ENCODE assay signal across 24 cellular contexts in genomic region chr3:149511040-149511626, GRCh38. TPM values are rescaled to one million over a fixed set of nuclear protein-coding genes. Genes with fewer than 3 reads are reported as not detected.
"Had no signal": no experiment of that assay in that cellular context is flagged by ENCODE, and none has a peak within 500 bp of the region (broad histone marks: within the 10 kb centered on the region; RNA-seq: fewer than 3 reads in every experiment).

No MANE protein-coding gene starts in this region.

- H3K27ac ChIP-seq: breast epithelium, hepatocyte, left ventricle myocardium inferior, stomach, suprapubic skin, transverse colon, uterus, WERI-Rb-1 had no signal

- H3K9me3 ChIP-seq: breast epithelium, left ventricle myocardium inferior, stomach, suprapubic skin, transverse colon, uterus had no signal

- H3K36me3 ChIP-seq: breast epithelium, stomach, suprapubic skin, transverse colon, uterus, WERI-Rb-1 had no signal

- H3K4me3 ChIP-seq: breast epithelium, hepatocyte, left ventricle myocardium inferior, stomach, suprapubic skin, transverse colon, uterus had no signal

- DNase-seq: activated CD4-positive, alpha-beta T cell treated with anti-CD3 and anti-CD28 coated beads for 1 hour; activated CD4-positive, alpha-beta T cell treated with anti-CD3 and anti-CD28 coated beads, Interleukin-2, amount 50 U/mL, for 1 hour; activated CD8-positive, alpha-beta T cell treated with anti-CD3 and anti-CD28 coated beads, Interleukin-2, amount 10 ng/mL, durations not matched to agents 7 days and 5 days; activated T-cell treated with anti-CD3 and anti-CD28 coated beads, Interleukin-2, amount 50 U/mL, for 1 hour; effector memory CD4-positive, alpha-beta T cell; foreskin melanocyte; immature natural killer cell; left ventricle myocardium inferior; nucleus accumbens; small intestine; stimulated activated CD4-positive, alpha-beta T cell treated with anti-CD3 and anti-CD28 coated beads, Interleukin-2, amount 100 ng/mL, for 24 hours; stomach; transverse colon; uterus; WERI-Rb-1 had no signal

- H3K27me3 ChIP-seq: breast epithelium, hepatocyte, stomach, suprapubic skin, uterus had no signal

- H3K4me1 ChIP-seq: breast epithelium, uterus had no signal

- ATAC-seq: activated CD8-positive, alpha-beta T cell treated with anti-CD3 and anti-CD28 coated beads, Interleukin-2, amount 10 ng/mL, durations not matched to agents 7 days and 5 days; esophagus mucosa; sciatic nerve; stimulated activated effector memory CD8-positive, alpha-beta T cell treated with anti-CD3 and anti-CD28 coated beads, Interleukin-12 subunit alpha, Interleukin-12 subunit beta, amount 100 ng/mL, for 72 hours had no signal

RNA-seq across cellular contexts. Expression of gene TM4SF4, which starts 36.6 kb away (rescaled TPM):
- total RNA-seq: activated CD8-positive, alpha-beta T cell treated with anti-CD3 and anti-CD28 coated beads, Interleukin-2, amount 10 ng/mL, durations not matched to agents 7 days and 5 days; dermis microvascular lymphatic vessel endothelial cell; esophagus mucosa; kidney epithelial cell; left ventricle myocardium inferior; sciatic nerve had no signal
- polyA plus RNA-seq: immature natural killer cell, neural cell had no signal
